ENCODE assay signal across 23 cellular contexts in genomic region chr1:35838693-35839245, GRCh38. TPM values are rescaled to one million over a fixed set of nuclear protein-coding genes. Genes with fewer than 3 reads are reported as not detected.
DNase-seq lines count a peak whose midpoint lies in the region; FAIRE-seq and TF ChIP-seq lines count a peak whose summit lies in the region.
"Had no signal": no experiment of that assay in that cellular context is flagged by ENCODE, and none has a peak within 500 bp of the region (broad histone marks: within the 10 kb centered on the region; RNA-seq: fewer than 3 reads in every experiment).

No MANE protein-coding gene starts in this region.

- H3K9ac ChIP-seq in adipocyte (ENCODE audit: low read length) = no peak overlapping the region
- H3K9ac ChIP-seq: parathyroid adenoma had no signal

- H3K36me3 ChIP-seq in adipocyte (ENCODE audit: control insufficient read depth, insufficient read depth, low read length, severe bottlenecking) = peaks cover 64% of the 10 kb centered on the region

- no peaks in the 10 kb centered on the region for H3K9me3 ChIP-seq in adipocyte (ENCODE audit: control insufficient read depth, low read length)
- H3K9me3 ChIP-seq: right atrium auricular region had no signal

- H3K4me1 ChIP-seq in adipocyte (ENCODE audit: control insufficient read depth, insufficient read depth, low read length) = no peaks in the 10 kb centered on the region
- H3K4me1 ChIP-seq: parathyroid adenoma, right atrium auricular region, spleen, tibial nerve had no signal

- H3K27ac Mint-ChIP-seq in endothelial cell (ENCODE audit: unreplicated experiment) = no peak overlapping the region
- H3K27ac Mint-ChIP-seq: activated naive CD8-positive, alpha-beta T cell treated with anti-CD3 and anti-CD28 coated beads, Interleukin-2, amount 10 ng/mL, durations not matched to agents 7 days and 5 days; CD4-positive, alpha-beta T cell; HFFc6 had no signal

- no peaks in the 10 kb centered on the region for H3K9me3 Mint-ChIP-seq in endothelial cell (ENCODE audit: unreplicated experiment)
- H3K9me3 Mint-ChIP-seq: activated naive CD8-positive, alpha-beta T cell treated with anti-CD3 and anti-CD28 coated beads, Interleukin-2, amount 10 ng/mL, durations not matched to agents 7 days and 5 days; HFFc6 had no signal

- H3K27me3 Mint-ChIP-seq in endothelial cell (ENCODE audit: unreplicated experiment) = no peaks in the 10 kb centered on the region
- H3K27me3 Mint-ChIP-seq: activated naive CD8-positive, alpha-beta T cell treated with anti-CD3 and anti-CD28 coated beads, Interleukin-2, amount 10 ng/mL, durations not matched to agents 7 days and 5 days; CD4-positive, alpha-beta T cell had no signal

- H3K4me3 Mint-ChIP-seq in endothelial cell (ENCODE audit: unreplicated experiment) = no peak overlapping the region
- H3K4me3 Mint-ChIP-seq: activated naive CD8-positive, alpha-beta T cell treated with anti-CD3 and anti-CD28 coated beads, Interleukin-2, amount 10 ng/mL, durations not matched to agents 7 days and 5 days; CD4-positive, alpha-beta T cell; HFFc6 had no signal

- no peak for TF ChIP-seq CTCF in fibroblast of the aortic adventitia (IDR thresholded peaks at IDR 0.05; ENCODE audit: insufficient read depth, low read length)
- TF ChIP-seq CTCF in endothelial cell (IDR thresholded peaks at IDR 0.05; ENCODE audit: unreplicated experiment) = no peak

- H3K4me3 ChIP-seq in adipocyte (ENCODE audit: low read length) (no peak overlapping the region), fibroblast of the aortic adventitia (ENCODE audit: low read depth, low read length) (no peak overlapping the region)
- H3K4me3 ChIP-seq: heart right ventricle, right atrium auricular region, spleen, tibial nerve had no signal

- DNase-seq in AML-193 (lab: John Stamatoyannopoulos, UW) = peak; percentile 17 to 61
- peak; percentile 5 to 10 for DNase-seq in Kasumi-1 (lab: John Stamatoyannopoulos, UW)
- DNase-seq in adipocyte (ENCODE audit: low read depth) = peak; percentile 22
- DNase-seq in fibroblast of the aortic adventitia (ENCODE audit: low read depth) = peak; percentile 10
- no peak for DNase-seq in RCC 7860 (ENCODE audit: low spot score)
- DNase-seq in NAMALWA (ENCODE audit: low spot score) = no peak
- no peak for DNase-seq in endothelial cell (ENCODE audit: low spot score)
- DNase-seq: activated CD4-positive, alpha-beta T cell treated with anti-CD3 and anti-CD28 coated beads for 4 hours; activated effector memory CD4-positive, alpha-beta T cell treated with Interleukin-2 at 50 U/mL for 16 hours; activated naive CD8-positive, alpha-beta T cell treated with anti-CD3 and anti-CD28 coated beads, Interleukin-2, amount 10 ng/mL, durations not matched to agents 7 days and 5 days; activated T-cell treated with anti-CD3 and anti-CD28 coated beads for 4 hours; CD4-positive, alpha-beta T cell; cerebellar nuclear complex; foreskin melanocyte; heart right ventricle; HFFc6; NCI-H2081 treated with DMSO at 0.1 percent for 48 hours; NCI-H345; spleen had no signal

- H3K4me1 Mint-ChIP-seq in endothelial cell (ENCODE audit: unreplicated experiment) = no peaks in the 10 kb centered on the region
- H3K4me1 Mint-ChIP-seq: activated naive CD8-positive, alpha-beta T cell treated with anti-CD3 and anti-CD28 coated beads, Interleukin-2, amount 10 ng/mL, durations not matched to agents 7 days and 5 days had no signal

- peaks cover 34% of the 10 kb centered on the region for H3K36me3 Mint-ChIP-seq in endothelial cell (ENCODE audit: low read depth, unreplicated experiment)

- FAIRE-seq in RCC 7860 (lab: Jason Lieb, UNC) = no peak
- FAIRE-seq: D721Med had no signal

- H3K27me3 ChIP-seq in adipocyte (replicated peaks; ENCODE audit: control insufficient read depth, insufficient read depth, low read length) = no peaks in the 10 kb centered on the region
- H3K27me3 ChIP-seq: heart right ventricle, right atrium auricular region, spleen, tibial nerve had no signal

RNA-seq across cellular contexts. Expression of gene AGO4, which starts 31.0 kb away (rescaled TPM):
- total RNA-seq in fibroblast of the aortic adventitia (ENCODE audit: low replicate concordance) (7.7 and 13.5 TPM in 2 replicates), endothelial cell (ENCODE audit: unreplicated experiment) (26.6 TPM)

RNA-seq across cellular contexts. Expression of gene AGO1, which starts 44.2 kb away (rescaled TPM):
- 15.3 and 20.3 TPM in 2 replicates for total RNA-seq in fibroblast of the aortic adventitia (ENCODE audit: low replicate concordance)
- total RNA-seq in endothelial cell (ENCODE audit: unreplicated experiment) = 41.1 TPM

Comparison
In these comparisons a context has a peak if more than half of its experiments do, and no peak if none do; other contexts are left out.
1. DNase-seq: peak in AML-193 (2 of 2), Kasumi-1 (2 of 2), adipocyte (single experiment) and fibroblast of the aortic adventitia (single experiment); none in RCC 7860 (single experiment), NAMALWA (single experiment) and endothelial cell (single experiment).